Comparison of ENCODE assay signal across 1 cellular context in genomic region chr2:74747411-74748080, GRCh38.
TF ChIP-seq lines count a peak whose summit lies in the region.

No MANE protein-coding gene starts in this region.

TF ChIP-seq in HepG2, 621 proteins besides CTCF, POLR2A, EP300 and RAD21 (continued from another document and continues in another):
- TF ChIP-seq MEIS1 (CRISPR knock-in tag; IDR thresholded peaks at IDR 0.05; ENCODE audit: borderline replicate concordance), result peak; percentile 11; the same call in 1 of the 2 replicates
- 0 out of 2 replicates have a peak, but pooled peaks have one; percentile 28 for TF ChIP-seq BHLHE40 (IDR thresholded peaks at IDR 0.05; ENCODE audit: low read length)
- no peak for TF ChIP-seq AGO1 (IDR thresholded peaks at IDR 0.05; ENCODE audit: low read depth, low read length, poor library complexity, severe bottlenecking)
- TF ChIP-seq SSRP1 (CRISPR knock-in tag; IDR thresholded peaks at IDR 0.05), result peak; percentile 81; the same call in 1 of the 2 replicates
- TF ChIP-seq NCOA5 (CRISPR knock-in tag; IDR thresholded peaks at IDR 0.05), result no peak
- peak; percentile 92 for TF ChIP-seq TFDP2 (CRISPR knock-in tag; IDR thresholded peaks at IDR 0.05)
- TF ChIP-seq, protein P1, sequence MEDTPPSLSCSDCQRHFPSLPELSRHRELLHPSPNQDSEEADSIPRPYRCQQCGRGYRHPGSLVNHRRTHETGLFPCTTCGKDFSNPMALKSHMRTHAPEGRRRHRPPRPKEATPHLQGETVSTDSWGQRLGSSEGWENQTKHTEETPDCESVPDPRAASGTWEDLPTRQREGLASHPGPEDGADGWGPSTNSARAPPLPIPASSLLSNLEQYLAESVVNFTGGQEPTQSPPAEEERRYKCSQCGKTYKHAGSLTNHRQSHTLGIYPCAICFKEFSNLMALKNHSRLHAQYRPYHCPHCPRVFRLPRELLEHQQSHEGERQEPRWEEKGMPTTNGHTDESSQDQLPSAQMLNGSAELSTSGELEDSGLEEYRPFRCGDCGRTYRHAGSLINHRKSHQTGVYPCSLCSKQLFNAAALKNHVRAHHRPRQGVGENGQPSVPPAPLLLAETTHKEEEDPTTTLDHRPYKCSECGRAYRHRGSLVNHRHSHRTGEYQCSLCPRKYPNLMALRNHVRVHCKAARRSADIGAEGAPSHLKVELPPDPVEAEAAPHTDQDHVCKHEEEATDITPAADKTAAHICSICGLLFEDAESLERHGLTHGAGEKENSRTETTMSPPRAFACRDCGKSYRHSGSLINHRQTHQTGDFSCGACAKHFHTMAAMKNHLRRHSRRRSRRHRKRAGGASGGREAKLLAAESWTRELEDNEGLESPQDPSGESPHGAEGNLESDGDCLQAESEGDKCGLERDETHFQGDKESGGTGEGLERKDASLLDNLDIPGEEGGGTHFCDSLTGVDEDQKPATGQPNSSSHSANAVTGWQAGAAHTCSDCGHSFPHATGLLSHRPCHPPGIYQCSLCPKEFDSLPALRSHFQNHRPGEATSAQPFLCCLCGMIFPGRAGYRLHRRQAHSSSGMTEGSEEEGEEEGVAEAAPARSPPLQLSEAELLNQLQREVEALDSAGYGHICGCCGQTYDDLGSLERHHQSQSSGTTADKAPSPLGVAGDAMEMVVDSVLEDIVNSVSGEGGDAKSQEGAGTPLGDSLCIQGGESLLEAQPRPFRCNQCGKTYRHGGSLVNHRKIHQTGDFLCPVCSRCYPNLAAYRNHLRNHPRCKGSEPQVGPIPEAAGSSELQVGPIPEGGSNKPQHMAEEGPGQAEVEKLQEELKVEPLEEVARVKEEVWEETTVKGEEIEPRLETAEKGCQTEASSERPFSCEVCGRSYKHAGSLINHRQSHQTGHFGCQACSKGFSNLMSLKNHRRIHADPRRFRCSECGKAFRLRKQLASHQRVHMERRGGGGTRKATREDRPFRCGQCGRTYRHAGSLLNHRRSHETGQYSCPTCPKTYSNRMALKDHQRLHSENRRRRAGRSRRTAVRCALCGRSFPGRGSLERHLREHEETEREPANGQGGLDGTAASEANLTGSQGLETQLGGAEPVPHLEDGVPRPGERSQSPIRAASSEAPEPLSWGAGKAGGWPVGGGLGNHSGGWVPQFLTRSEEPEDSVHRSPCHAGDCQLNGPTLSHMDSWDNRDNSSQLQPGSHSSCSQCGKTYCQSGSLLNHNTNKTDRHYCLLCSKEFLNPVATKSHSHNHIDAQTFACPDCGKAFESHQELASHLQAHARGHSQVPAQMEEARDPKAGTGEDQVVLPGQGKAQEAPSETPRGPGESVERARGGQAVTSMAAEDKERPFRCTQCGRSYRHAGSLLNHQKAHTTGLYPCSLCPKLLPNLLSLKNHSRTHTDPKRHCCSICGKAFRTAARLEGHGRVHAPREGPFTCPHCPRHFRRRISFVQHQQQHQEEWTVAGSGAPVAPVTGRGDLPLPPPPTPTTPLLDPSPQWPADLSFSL (CRISPR knock-in tag; IDR thresholded peaks at IDR 0.05), result no peak
- TF ChIP-seq ZNF580 (CRISPR knock-in tag; IDR thresholded peaks at IDR 0.05; ENCODE audit: borderline replicate concordance, low read depth), result peak; percentile 38; the same call in 1 of the 2 replicates
- TF ChIP-seq ZNF138 (CRISPR knock-in tag; IDR thresholded peaks at IDR 0.05; ENCODE audit: low read depth), result 0 out of 2 replicates have a peak, but pooled peaks have one; percentile 32
- TF ChIP-seq ZFX (CRISPR knock-in tag; IDR thresholded peaks at IDR 0.05; ENCODE audit: low read depth), result peak; percentile 69
- no peak for TF ChIP-seq NBN (conservative IDR thresholded peaks at IDR 0.05)
- no peak for TF ChIP-seq ISX (CRISPR knock-in tag; conservative IDR thresholded peaks at IDR 0.05)
- TF ChIP-seq MIER2 (CRISPR knock-in tag; IDR thresholded peaks at IDR 0.05), result peak; percentile 73; the same call in 1 of the 2 replicates
- TF ChIP-seq, protein P2, sequence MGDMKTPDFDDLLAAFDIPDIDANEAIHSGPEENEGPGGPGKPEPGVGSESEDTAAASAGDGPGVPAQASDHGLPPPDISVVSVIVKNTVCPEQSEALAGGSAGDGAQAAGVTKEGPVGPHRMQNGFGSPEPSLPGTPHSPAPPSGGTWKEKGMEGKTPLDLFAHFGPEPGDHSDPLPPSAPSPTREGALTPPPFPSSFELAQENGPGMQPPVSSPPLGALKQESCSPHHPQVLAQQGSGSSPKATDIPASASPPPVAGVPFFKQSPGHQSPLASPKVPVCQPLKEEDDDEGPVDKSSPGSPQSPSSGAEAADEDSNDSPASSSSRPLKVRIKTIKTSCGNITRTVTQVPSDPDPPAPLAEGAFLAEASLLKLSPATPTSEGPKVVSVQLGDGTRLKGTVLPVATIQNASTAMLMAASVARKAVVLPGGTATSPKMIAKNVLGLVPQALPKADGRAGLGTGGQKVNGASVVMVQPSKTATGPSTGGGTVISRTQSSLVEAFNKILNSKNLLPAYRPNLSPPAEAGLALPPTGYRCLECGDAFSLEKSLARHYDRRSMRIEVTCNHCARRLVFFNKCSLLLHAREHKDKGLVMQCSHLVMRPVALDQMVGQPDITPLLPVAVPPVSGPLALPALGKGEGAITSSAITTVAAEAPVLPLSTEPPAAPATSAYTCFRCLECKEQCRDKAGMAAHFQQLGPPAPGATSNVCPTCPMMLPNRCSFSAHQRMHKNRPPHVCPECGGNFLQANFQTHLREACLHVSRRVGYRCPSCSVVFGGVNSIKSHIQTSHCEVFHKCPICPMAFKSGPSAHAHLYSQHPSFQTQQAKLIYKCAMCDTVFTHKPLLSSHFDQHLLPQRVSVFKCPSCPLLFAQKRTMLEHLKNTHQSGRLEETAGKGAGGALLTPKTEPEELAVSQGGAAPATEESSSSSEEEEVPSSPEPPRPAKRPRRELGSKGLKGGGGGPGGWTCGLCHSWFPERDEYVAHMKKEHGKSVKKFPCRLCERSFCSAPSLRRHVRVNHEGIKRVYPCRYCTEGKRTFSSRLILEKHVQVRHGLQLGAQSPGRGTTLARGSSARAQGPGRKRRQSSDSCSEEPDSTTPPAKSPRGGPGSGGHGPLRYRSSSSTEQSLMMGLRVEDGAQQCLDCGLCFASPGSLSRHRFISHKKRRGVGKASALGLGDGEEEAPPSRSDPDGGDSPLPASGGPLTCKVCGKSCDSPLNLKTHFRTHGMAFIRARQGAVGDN (CRISPR knock-in tag; IDR thresholded peaks at IDR 0.05), result peak; percentile 96
- no peak for TF ChIP-seq PREB (CRISPR knock-in tag; IDR thresholded peaks at IDR 0.05)
- TF ChIP-seq ZNF552 (CRISPR knock-in tag; IDR thresholded peaks at IDR 0.05; ENCODE audit: borderline replicate concordance), result 0 out of 2 replicates have a peak, but pooled peaks have one; percentile 43
- TF ChIP-seq GTF2F1 (IDR thresholded peaks at IDR 0.05; ENCODE audit: low read length), result no peak
- TF ChIP-seq SRY (CRISPR knock-in tag; IDR thresholded peaks at IDR 0.05), result no peak
- no peak for TF ChIP-seq CHD4 (IDR thresholded peaks at IDR 0.05; ENCODE audit: borderline replicate concordance, low read length)
- peak; percentile 63 for TF ChIP-seq XRCC5 (optimal IDR thresholded peaks at IDR 0.05; ENCODE audit: low read length)
- peak; percentile 90; the same call in 1 of the 2 replicates for TF ChIP-seq ZFP37 (CRISPR knock-in tag; IDR thresholded peaks at IDR 0.05; ENCODE audit: borderline replicate concordance)
- peak; percentile 92 for TF ChIP-seq ZNF274 (CRISPR knock-in tag; IDR thresholded peaks at IDR 0.05)
- peak; percentile 69; the same call in 1 of the 2 replicates for TF ChIP-seq ZNF740 (CRISPR knock-in tag; IDR thresholded peaks at IDR 0.05)
- peak; percentile 66 for TF ChIP-seq RARA (CRISPR knock-in tag; IDR thresholded peaks at IDR 0.05)
- TF ChIP-seq, protein P3, sequence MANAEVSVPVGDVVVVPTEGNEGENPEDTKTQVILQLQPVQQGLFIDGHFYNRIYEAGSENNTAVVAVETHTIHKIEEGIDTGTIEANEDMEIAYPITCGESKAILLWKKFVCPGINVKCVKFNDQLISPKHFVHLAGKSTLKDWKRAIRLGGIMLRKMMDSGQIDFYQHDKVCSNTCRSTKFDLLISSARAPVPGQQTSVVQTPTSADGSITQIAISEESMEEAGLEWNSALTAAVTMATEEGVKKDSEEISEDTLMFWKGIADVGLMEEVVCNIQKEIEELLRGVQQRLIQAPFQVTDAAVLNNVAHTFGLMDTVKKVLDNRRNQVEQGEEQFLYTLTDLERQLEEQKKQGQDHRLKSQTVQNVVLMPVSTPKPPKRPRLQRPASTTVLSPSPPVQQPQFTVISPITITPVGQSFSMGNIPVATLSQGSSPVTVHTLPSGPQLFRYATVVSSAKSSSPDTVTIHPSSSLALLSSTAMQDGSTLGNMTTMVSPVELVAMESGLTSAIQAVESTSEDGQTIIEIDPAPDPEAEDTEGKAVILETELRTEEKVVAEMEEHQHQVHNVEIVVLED (CRISPR knock-in tag; IDR thresholded peaks at IDR 0.05; ENCODE audit: borderline replicate concordance), result no peak; the same call in 1 of the 2 replicates
- TF ChIP-seq RBM39 (IDR thresholded peaks at IDR 0.05; ENCODE audit: low read depth, low read length, poor library complexity, severe bottlenecking), result peak; percentile 51
- TF ChIP-seq CENPX (CRISPR knock-in tag; IDR thresholded peaks at IDR 0.05), result no peak
- TF ChIP-seq MTA1 (CRISPR knock-in tag; IDR thresholded peaks at IDR 0.05; ENCODE audit: borderline replicate concordance), result peak; percentile 67; the same call in 1 of the 2 replicates
- TF ChIP-seq, protein P4, sequence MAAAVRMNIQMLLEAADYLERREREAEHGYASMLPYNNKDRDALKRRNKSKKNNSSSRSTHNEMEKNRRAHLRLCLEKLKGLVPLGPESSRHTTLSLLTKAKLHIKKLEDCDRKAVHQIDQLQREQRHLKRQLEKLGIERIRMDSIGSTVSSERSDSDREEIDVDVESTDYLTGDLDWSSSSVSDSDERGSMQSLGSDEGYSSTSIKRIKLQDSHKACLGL (CRISPR knock-in tag; IDR thresholded peaks at IDR 0.05), result 0 out of 2 replicates have a peak, but pooled peaks have one; percentile 50
- TF ChIP-seq ZFAT (CRISPR knock-in tag; conservative IDR thresholded peaks at IDR 0.05), result no peak
- no peak for TF ChIP-seq SOX13 (IDR thresholded peaks at IDR 0.05)
- peak in 1 of 2 experiments; percentile 76; a peak in 2 of 4 replicates for TF ChIP-seq SOX13 (CRISPR knock-in tag; conservative IDR thresholded peaks at IDR 0.05 in 1 of 2, IDR thresholded peaks at IDR 0.05 in 1 of 2)
- peak; percentile 38; the same call in 1 of the 2 replicates for TF ChIP-seq ZNF280B (CRISPR knock-in tag; IDR thresholded peaks at IDR 0.05; ENCODE audit: borderline replicate concordance)
- TF ChIP-seq CSRNP1 (CRISPR knock-in tag; IDR thresholded peaks at IDR 0.05), result peak; percentile 81; the same call in 1 of the 2 replicates
- TF ChIP-seq POLR2AphosphoS5 (IDR thresholded peaks at IDR 0.05; ENCODE audit: low read depth, low read length), result no peak
- no peak for TF ChIP-seq ZNF703 (CRISPR knock-in tag; IDR thresholded peaks at IDR 0.05; ENCODE audit: borderline replicate concordance)
- TF ChIP-seq MYC (CRISPR knock-in tag; IDR thresholded peaks at IDR 0.05; ENCODE audit: borderline replicate concordance), result peak; percentile 72; the same call in 1 of the 2 replicates
- 0 out of 2 replicates have a peak, but pooled peaks have one; percentile 34 for TF ChIP-seq ZNF749 (CRISPR knock-in tag; IDR thresholded peaks at IDR 0.05; ENCODE audit: borderline replicate concordance)
- peak; percentile 59; the same call in 1 of the 2 replicates for TF ChIP-seq GABPB1 (CRISPR knock-in tag; IDR thresholded peaks at IDR 0.05)
- no peak for TF ChIP-seq FLYWCH1 (CRISPR knock-in tag; IDR thresholded peaks at IDR 0.05)
- peak; percentile 65; the same call in 1 of the 2 replicates for TF ChIP-seq ZNF337 (CRISPR knock-in tag; IDR thresholded peaks at IDR 0.05; ENCODE audit: borderline replicate concordance, low read depth)
- peak; percentile 79; the same call in 1 of the 2 replicates for TF ChIP-seq ZNF33B (CRISPR knock-in tag; IDR thresholded peaks at IDR 0.05)
- TF ChIP-seq ZNF484 (CRISPR knock-in tag; IDR thresholded peaks at IDR 0.05; ENCODE audit: borderline replicate concordance, low read depth), result no peak
